Comparison of ENCODE assay signal across 9 cellular contexts in genomic region chr16:26645629-26646028, GRCh38.
DNase-seq lines count a peak whose midpoint lies in the region; ATAC-seq, FAIRE-seq and TF ChIP-seq lines count a peak whose summit lies in the region.
"Had no signal": no experiment of that assay in that cellular context is flagged by ENCODE, and none has a peak within 500 bp of the region (broad histone marks: within the 10 kb centered on the region; RNA-seq: fewer than 3 reads in every experiment).

No MANE protein-coding gene starts in this region.

- H3K4me3 Mint-ChIP-seq in natural killer cell = no peak overlapping the region
- H3K4me3 Mint-ChIP-seq: naive thymus-derived CD8-positive, alpha-beta T cell had no signal

- POLR2A ChIA-PET in A549 (lab: Yijun Ruan, JAX) = interaction anchor here (0.5 kb wide), 1 partner anchor 465 kb away, joined by 4 read pairs; no protein-coding TSS in a partner anchor

- H3K27ac ChIP-seq in A549 = no peak overlapping the region
- H3K27ac ChIP-seq in prostate gland = no peak overlapping the region

- TF ChIP-seq CTCF in A549 (IDR thresholded peaks at IDR 0.05) = no peak
- peak; percentile 58 for TF ChIP-seq CTCF in natural killer cell (IDR thresholded peaks at IDR 0.05)
- no peak for TF ChIP-seq CTCF in prostate gland (IDR thresholded peaks at IDR 0.05)

- peak in 1 of 2 experiments; percentile 45; a peak in 2 of 6 replicates for ATAC-seq in A549
- peak; percentile 58 to 84 (median 71) for ATAC-seq in natural killer cell
- ATAC-seq in Right ventricle myocardium inferior = no peak
- ATAC-seq: naive thymus-derived CD8-positive, alpha-beta T cell had no signal

- WGBS in A549 (ENCODE audit: missing lambda C conversion rate) = 11% methylated on average over 9 of the region's 9 CpGs
- WGBS in prostate gland = 15% methylated on average over 9 of the region's 9 CpGs

- H3K9me3 ChIP-seq in A549 (no peaks in the 10 kb centered on the region), MG63 (no peaks in the 10 kb centered on the region), prostate gland (no peaks in the 10 kb centered on the region)

- H3K4me2 ChIP-seq in A549 = no peak overlapping the region

- H3K36me3 ChIP-seq in MG63 (no peaks in the 10 kb centered on the region), prostate gland (no peaks in the 10 kb centered on the region)

- H3K27ac Mint-ChIP-seq in natural killer cell = peak overlapping the region in 1 of 2 donors; percentile 73
- H3K27ac Mint-ChIP-seq: naive thymus-derived CD8-positive, alpha-beta T cell had no signal

- no peak for TF ChIP-seq EP300 in A549 (IDR thresholded peaks at IDR 0.05)

- no peaks in the 10 kb centered on the region for H3K9me3 Mint-ChIP-seq in natural killer cell
- H3K9me3 Mint-ChIP-seq: naive thymus-derived CD8-positive, alpha-beta T cell had no signal

- peak in 1 of 2 experiments; percentile 10 for DNase-seq in A549 (ENCODE audit: low read depth in 1 of 2, low spot score in 1 of 2)
- DNase-seq in MG63 = peak; percentile 14
- peak; percentile 66 to 72 for DNase-seq in activated T-cell treated with anti-CD3 and anti-CD28 coated beads, Interleukin-2, amount 50 U/mL, for 48 hours
- peak; percentile 37 for DNase-seq in natural killer cell
- DNase-seq in NCI-H2227 treated with DMSO at 0.1 percent for 48 hours (lab: John Stamatoyannopoulos, UW) = no peak
- DNase-seq in Right ventricle myocardium inferior (ENCODE audit: missing footprints) = no peak
- no peak for DNase-seq in prostate gland (ENCODE audit: low spot score)
- DNase-seq in Kasumi-1 (lab: John Stamatoyannopoulos, UW) = no peak

- no peaks in the 10 kb centered on the region for H3K4me1 ChIP-seq in A549
- H3K4me1 ChIP-seq in prostate gland (replicated peaks) = no peaks in the 10 kb centered on the region

- no peaks in the 10 kb centered on the region for H3K36me3 Mint-ChIP-seq in natural killer cell
- H3K36me3 Mint-ChIP-seq: naive thymus-derived CD8-positive, alpha-beta T cell had no signal

- H3K4me1 Mint-ChIP-seq in natural killer cell = peaks cover 6 to 10% of the 10 kb centered on the region in 2 donors

- FAIRE-seq in A549 (lab: Jason Lieb, UNC) = no peak

- no peak overlapping the region for H3K4me3 ChIP-seq in A549
- H3K4me3 ChIP-seq in MG63 = no peak overlapping the region
- H3K4me3 ChIP-seq in prostate gland = no peak overlapping the region

- peaks cover 12 to 18% of the 10 kb centered on the region in 2 donors for H3K27me3 Mint-ChIP-seq in natural killer cell (ENCODE audit: low read depth in 2 of 2)

- H3K27me3 ChIP-seq in MG63 (no peaks in the 10 kb centered on the region), prostate gland (replicated peaks; ENCODE audit: insufficient read depth) (no peaks in the 10 kb centered on the region)

- TF ChIP-seq RAD21 in A549 (conservative IDR thresholded peaks at IDR 0.05 in 1 of 2, IDR thresholded peaks at IDR 0.05 in 1 of 2) = peak; percentile 8 to 36; a peak in 2 of 5 replicates

- intact Hi-C loops in natural killer cell (cut with micrococcal nuclease) = loop anchor here (5.0 to 10.0 kb wide), 2 partner anchors 48 to 811 kb away; no protein-coding TSS in a partner anchor
- intact Hi-C loops in Right ventricle myocardium inferior (cut with DNase I) = no loop called here
- intact Hi-C loops in prostate gland (cut with DNase I) = no loop called here

- no peak for TF ChIP-seq POLR2A in A549 (IDR thresholded peaks at IDR 0.05; ENCODE audit: low read length)
- TF ChIP-seq POLR2A in prostate gland (IDR thresholded peaks at IDR 0.05) = no peak

- CTCF ChIA-PET in A549 (lab: Yijun Ruan, JAX) = interaction anchor here (0.6 to 1.2 kb wide), 2 partner anchors 31 to 1368 kb away, joined by 3 to 4 read pairs; no protein-coding TSS in a partner anchor

TF ChIP-seq in A549, 52 proteins besides CTCF, POLR2A, EP300 and RAD21:
- TF ChIP-seq CEBPB (IDR thresholded peaks at IDR 0.05) (no peak), ZC3H11A (IDR thresholded peaks at IDR 0.05) (no peak), FOXS1 (CRISPR knock-in tag; IDR thresholded peaks at IDR 0.05) (no peak), RARB (CRISPR knock-in tag; IDR thresholded peaks at IDR 0.05) (no peak), ZFP36 (IDR thresholded peaks at IDR 0.05; ENCODE audit: borderline replicate concordance, partially characterized antibody) (no peak), CBX8 (IDR thresholded peaks at IDR 0.05) (no peak), KDM1A (IDR thresholded peaks at IDR 0.05; ENCODE audit: low read depth) (no peak)

Comparison
In these comparisons a context has a peak if more than half of its experiments do, and no peak if none do; other contexts are left out.
1. DNase-seq: peak in MG63 (single experiment), activated T-cell treated with anti-CD3 and anti-CD28 coated beads, Interleukin-2, amount 50 U/mL, for 48 hours (2 of 2) and natural killer cell (single experiment); none in NCI-H2227 treated with DMSO at 0.1 percent for 48 hours (single experiment), Right ventricle myocardium inferior (single experiment), prostate gland (single experiment) and Kasumi-1 (0 of 2).